ENCODE assay signal across 8 cellular contexts in the genomic region with DNA sequence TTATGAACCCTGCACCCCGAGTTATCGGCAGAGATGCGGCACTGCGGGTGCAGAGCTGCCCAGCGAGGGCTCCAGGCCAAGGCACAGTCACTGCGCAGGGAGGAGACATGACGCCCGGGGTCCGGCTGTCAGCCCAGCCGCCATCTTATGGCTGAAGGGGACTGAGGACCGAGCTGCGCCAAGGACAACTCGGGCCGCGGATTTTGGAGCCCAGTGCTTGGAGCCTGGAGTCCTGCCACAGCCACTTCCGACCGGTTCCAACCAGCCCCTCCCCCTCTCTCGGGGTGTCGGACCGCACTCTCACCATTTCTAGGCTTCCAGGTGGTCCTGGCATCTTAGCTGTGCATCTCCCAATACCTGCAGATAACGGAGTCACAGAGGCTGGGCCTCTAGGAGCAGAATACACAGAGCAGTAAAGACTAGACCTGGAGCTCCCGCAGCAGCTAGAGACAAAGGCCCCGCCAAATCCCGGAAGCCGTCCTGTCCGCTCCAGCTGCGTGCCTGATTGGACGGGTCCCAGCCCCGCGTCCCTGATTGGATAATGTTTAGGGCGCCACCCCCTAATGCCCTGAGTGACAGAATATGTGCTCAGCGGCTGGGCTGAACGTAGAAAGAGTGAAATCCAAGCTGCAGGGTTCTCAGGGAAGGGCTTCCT. TPM values are rescaled to one million over a fixed set of nuclear protein-coding genes. Genes with fewer than 3 reads are reported as not detected.
A peak's percentile ranks its signal among the peaks of the same experiment; 100 is the strongest.
DNase-seq lines count a peak whose midpoint lies in the region; ATAC-seq and TF ChIP-seq lines count a peak whose summit lies in the region.

A gene (minus strand): TSS at position 451 of the 655 bp plus-strand sequence. CDS start 117 bp downstream, at position 334.

- no peaks in the 10 kb centered on the region for H3K36me3 ChIP-seq in Caco-2 (ENCODE audit: control insufficient read depth, insufficient read depth, low read length)

- CTCF ChIA-PET in Caco-2 (lab: Charles Lee): no interaction called here

- H3K4me1 ChIP-seq in Caco-2 (no peaks in the 10 kb centered on the region), mononuclear cell (ENCODE audit: insufficient read depth, low read length) (peaks cover 21% of the 10 kb centered on the region)

- DNase-seq in Caco-2: peak; percentile 95 to 97
- DNase-seq in HT-29 (ENCODE audit: low spot score): peak; percentile 95
- peak; percentile 59 for DNase-seq in NOMO-1 treated with dmso at 0.1 percent for 144 hours (lab: John Stamatoyannopoulos, UW; ENCODE audit: unreplicated experiment)
- peak; percentile 80 for DNase-seq in activated T-cell treated with anti-CD3 and anti-CD28 coated beads for 1 hour (ENCODE audit: low read depth)
- DNase-seq in epidermal melanocyte (ENCODE audit: insufficient read length, low spot score): peak; percentile 89
- DNase-seq in stimulated activated CD8-positive, alpha-beta memory T cell treated with anti-CD3 and anti-CD28 coated beads, Interleukin-4, amount 100 ng/mL, for 24 hours (ENCODE audit: low read depth): peak; percentile 78

- peak within 1 kb of the TSS; percentile 75 for H3K4me3 ChIP-seq in Caco-2 (ENCODE audit: low read depth, low read length)
- H3K4me3 ChIP-seq in mononuclear cell (ENCODE audit: low read length): peak within 1 kb of the TSS; percentile 61

- intact Hi-C loops in Caco-2 (cut with micrococcal nuclease; ENCODE audit: unreplicated experiment): loop anchor here (2.0 to 10.0 kb wide), 3 partner anchors 48 to 135 kb away; a partner anchor contains a TSS

- peak within 1 kb of the TSS; percentile 99 for H3K4me3 Mint-ChIP-seq in Caco-2 (ENCODE audit: unreplicated experiment)

- peak; percentile 100 for ATAC-seq in GM21360 (IDR thresholded peaks at IDR 0.05; ENCODE audit: unreplicated experiment)

- peaks cover 21% of the 10 kb centered on the region for H3K9me3 Mint-ChIP-seq in Caco-2 (ENCODE audit: unreplicated experiment)

- H3K27me3 Mint-ChIP-seq in Caco-2 (ENCODE audit: insufficient read depth, unreplicated experiment): no peaks in the 10 kb centered on the region

- TSS peak; percentile 71 for BruUV-seq in Caco-2 (replicated peaks; lab: Mats Ljungman, UMichigan)

- peaks cover 36% of the 10 kb centered on the region for H3K36me3 Mint-ChIP-seq in Caco-2 (ENCODE audit: insufficient read depth, unreplicated experiment)

- H3K4me1 Mint-ChIP-seq in Caco-2 (ENCODE audit: low read depth, unreplicated experiment): peaks cover 12% of the 10 kb centered on the region

- no peaks in the 10 kb centered on the region for H3K27me3 ChIP-seq in Caco-2 (replicated peaks; ENCODE audit: control insufficient read depth, insufficient read depth, low read length)
- no peaks in the 10 kb centered on the region for H3K27me3 ChIP-seq in mononuclear cell (ENCODE audit: insufficient read depth, low read length)

- POLR2A ChIA-PET in Caco-2 (lab: Charles Lee): interaction anchor here (0.6 kb wide), 1 partner anchor 257 kb away, joined by 3 read pairs; no protein-coding TSS in a partner anchor

- peak within 1 kb of the TSS; percentile 100 for H3K27ac Mint-ChIP-seq in Caco-2 (ENCODE audit: unreplicated experiment)

- no peak for TF ChIP-seq CTCF in Caco-2 (IDR thresholded peaks at IDR 0.05; ENCODE audit: insufficient read depth in 1 of 2, low read depth in 1 of 2, low read length in 1 of 2, severe bottlenecking in 1 of 2, unreplicated experiment in 1 of 2)

- peaks cover 10% of the 10 kb centered on the region; the same call in 1 of the 2 replicates for H3K9me3 ChIP-seq in Caco-2
- no peaks in the 10 kb centered on the region for H3K9me3 ChIP-seq in mononuclear cell (ENCODE audit: low read depth, low read length)

RNA-seq across cellular contexts. Expression of the gene that starts here (rescaled TPM):
- 13.1 and 15.2 TPM in 2 replicates for total RNA-seq in Caco-2 (2022)
- 4.2 and 4.4 TPM in 2 replicates for total RNA-seq in HT-29 (2014; rRNA removed; shearing (Covaris generic))
- 16.7 TPM for total RNA-seq in mononuclear cell

Comparison
In these comparisons a context has a peak if more than half of its experiments do, and no peak if none do; other contexts are left out.
1. Peak in every context shown above with its lines: DNase-seq, ATAC-seq and H3K4me3 ChIP-seq.